Comparison of ENCODE assay signal across 18 cellular contexts in the genomic region with DNA sequence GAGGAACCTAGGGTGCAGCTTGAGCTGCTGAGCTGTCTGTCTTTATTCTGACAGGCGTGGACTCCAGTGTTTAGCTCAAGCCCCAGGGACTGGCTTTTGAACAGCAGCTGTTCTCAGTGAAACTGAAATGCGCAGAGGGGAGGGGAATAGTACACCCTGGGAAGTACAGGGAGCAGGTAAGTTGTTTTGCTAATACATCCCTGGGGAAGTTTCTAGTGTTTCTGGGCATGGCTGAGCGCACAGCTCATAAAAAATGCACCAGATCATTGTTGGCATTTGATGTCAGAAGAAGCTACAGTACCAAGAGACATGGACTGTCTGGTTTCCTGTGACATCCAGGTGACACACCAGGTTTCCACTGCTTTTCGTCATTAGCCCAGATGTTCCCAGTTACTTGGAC.
DNase-seq lines count a peak whose midpoint lies in the region; TF ChIP-seq lines count a peak whose summit lies in the region.
"Had no signal": no experiment of that assay in that cellular context is flagged by ENCODE, and none has a peak within 500 bp of the region (broad histone marks: within the 10 kb centered on the region; RNA-seq: fewer than 3 reads in every experiment).

No MANE protein-coding gene starts in this region.

- H3K4me3 Mint-ChIP-seq in type B pancreatic cell (no peak overlapping the region), immature natural killer cell (no peak overlapping the region)
- H3K4me3 Mint-ChIP-seq: activated T-cell treated with anti-CD3 and anti-CD28 coated beads, Interleukin-2, amount 50 U/mL, for 4 hours; IgD-negative memory B cell; memory B cell had no signal

- H3K27ac Mint-ChIP-seq in type B pancreatic cell = peak overlapping the region; percentile 73
- H3K27ac Mint-ChIP-seq in immature natural killer cell = no peak overlapping the region
- H3K27ac Mint-ChIP-seq: IgD-negative memory B cell, memory B cell had no signal

- H3K27me3 Mint-ChIP-seq in type B pancreatic cell (no peaks in the 10 kb centered on the region), immature natural killer cell (ENCODE audit: low read depth in 3 of 3) (peaks cover 0 to 2% (median 2%) of the 10 kb centered on the region in 3 donors)
- H3K27me3 Mint-ChIP-seq: IgD-negative memory B cell, memory B cell had no signal

- H3K9me3 Mint-ChIP-seq in type B pancreatic cell (peaks cover 11% of the 10 kb centered on the region), immature natural killer cell (peaks cover 2 to 36% (median 11%) of the 10 kb centered on the region in 6 donors)
- H3K9me3 Mint-ChIP-seq: activated T-cell treated with anti-CD3 and anti-CD28 coated beads, Interleukin-2, amount 50 U/mL, for 4 hours had no signal

- TF ChIP-seq CTCF in type B pancreatic cell (conservative IDR thresholded peaks at IDR 0.05) = no peak

- DNase-seq in NCI-H82 (lab: John Stamatoyannopoulos, UW) (peak; percentile 10), NCI-H82 treated with DMSO at 0.1 percent for 48 hours (lab: John Stamatoyannopoulos, UW; ENCODE audit: unreplicated experiment) (no peak), NCI-H345 (lab: John Stamatoyannopoulos, UW) (peak; percentile 74), islet precursor cell (peak; percentile 78), type B pancreatic cell (ENCODE audit: extremely low spot score, unreplicated experiment) (no peak), mucosa of gallbladder (ENCODE audit: low spot score) (no peak), immature natural killer cell (no peak), amniotic stem cell (lab: John Stamatoyannopoulos, UW) (no peak)
- DNase-seq: activated CD8-positive, alpha-beta memory T cell treated with anti-CD3 and anti-CD28 coated beads for 24 hours; activated naive CD4-positive, alpha-beta T cell; activated T-cell treated with anti-CD3 and anti-CD28 coated beads, Interleukin-2, amount 50 U/mL, for 4 hours; adrenal gland; cortex of kidney; GOT3; pancreas; right lobe of liver had no signal

- H3K36me3 Mint-ChIP-seq in type B pancreatic cell (peaks cover 5% of the 10 kb centered on the region), immature natural killer cell (no peaks in the 10 kb centered on the region)
- H3K36me3 Mint-ChIP-seq: IgD-negative memory B cell, memory B cell had no signal

- H3K4me1 Mint-ChIP-seq in type B pancreatic cell (ENCODE audit: unreplicated experiment) (peaks cover 29% of the 10 kb centered on the region), immature natural killer cell (no peaks in the 10 kb centered on the region)
- H3K4me1 Mint-ChIP-seq: memory B cell had no signal

Comparison
In these comparisons a context has a peak if more than half of its experiments do, and no peak if none do; other contexts are left out.
1. DNase-seq: peak in NCI-H82 (single experiment), NCI-H345 (single experiment) and islet precursor cell (single experiment); none in NCI-H82 treated with DMSO at 0.1 percent for 48 hours (single experiment), type B pancreatic cell (single experiment), mucosa of gallbladder (single experiment), immature natural killer cell (0 of 3) and amniotic stem cell (single experiment).